Comparison of ENCODE assay signal across 27 cellular contexts in the genomic region with DNA sequence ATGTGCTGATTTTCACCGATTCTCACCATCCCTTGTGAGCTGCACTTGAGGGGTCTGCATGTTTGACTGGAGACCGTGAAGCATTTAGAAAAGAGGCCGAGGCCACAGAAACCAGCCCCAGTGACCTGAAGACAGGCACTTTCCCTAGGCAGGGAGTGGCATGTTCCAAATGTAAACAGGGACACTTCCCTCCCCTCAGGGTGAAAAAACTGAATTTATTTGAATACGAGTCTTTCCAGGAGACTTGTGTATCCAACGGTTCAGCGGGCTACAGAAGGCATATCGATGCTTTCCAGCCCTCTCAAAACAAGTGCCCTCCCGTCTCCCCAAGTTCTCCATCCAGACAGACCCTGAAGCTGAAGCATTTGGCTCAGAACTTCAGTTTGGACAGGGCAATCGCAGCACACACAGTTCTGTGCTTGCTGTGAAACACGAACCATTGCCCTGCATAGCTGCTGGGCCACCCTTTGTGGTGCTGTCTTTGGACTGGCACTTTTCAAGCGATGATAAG.
"Had no signal": no experiment of that assay in that cellular context is flagged by ENCODE, and none has a peak within 500 bp of the region (broad histone marks: within the 10 kb centered on the region; RNA-seq: fewer than 3 reads in every experiment).

No MANE protein-coding gene starts in this region.

- H3K36me3 ChIP-seq: left ventricle myocardium inferior, transverse colon, WERI-Rb-1 had no signal

- H3K27ac ChIP-seq: epithelial cell of prostate, left ventricle myocardium inferior, testis, transverse colon, WERI-Rb-1 had no signal

- H3K4me1 Mint-ChIP-seq: activated CD4-positive, alpha-beta T cell treated with anti-CD3 and anti-CD28 coated beads, Interleukin-2, amount 10 ng/mL, durations not matched to agents 24 days and 14 days; activated naive CD4-positive, alpha-beta T cell treated with anti-CD3 and anti-CD28 coated beads, Interleukin-2, amount 50 U/mL, for 24 hours had no signal

- H3K27me3 ChIP-seq: testis, transverse colon had no signal

- H3K4me3 Mint-ChIP-seq: activated CD4-positive, alpha-beta memory T cell treated with anti-CD3 and anti-CD28 coated beads for 36 hours; activated CD4-positive, alpha-beta T cell treated with anti-CD3 and anti-CD28 coated beads, Interleukin-2, amount 10 ng/mL, durations not matched to agents 24 days and 14 days; activated CD8-positive, alpha-beta memory T cell treated with anti-CD3 and anti-CD28 coated beads, Interleukin-2, amount 10 ng/mL, durations not matched to agents 7 days and 5 days; activated naive CD4-positive, alpha-beta T cell treated with anti-CD3 and anti-CD28 coated beads, Interleukin-2, amount 50 U/mL, for 24 hours; activated naive CD8-positive, alpha-beta T cell treated with anti-CD3 and anti-CD28 coated beads, Interleukin-2, amount 50 U/mL, for 24 hours; central memory CD8-positive, alpha-beta T cell; natural killer cell had no signal

- H3K9me3 ChIP-seq: left ventricle myocardium inferior, testis, transverse colon had no signal

- H3K27me3 Mint-ChIP-seq: activated naive CD4-positive, alpha-beta T cell treated with anti-CD3 and anti-CD28 coated beads, Interleukin-2, amount 50 U/mL, for 24 hours; central memory CD8-positive, alpha-beta T cell had no signal

- DNase-seq: activated CD4-positive, alpha-beta memory T cell treated with anti-CD3 and anti-CD28 coated beads for 36 hours; activated CD4-positive, alpha-beta T cell treated with anti-CD3 and anti-CD28 coated beads, Interleukin-2, amount 10 ng/mL, durations not matched to agents 24 days and 14 days; activated CD4-positive, CD25-positive, alpha-beta regulatory T cell treated with anti-CD3 and anti-CD28 coated beads, Interleukin-2, amount 50 U/mL, for 72 hours; activated CD8-positive, alpha-beta memory T cell treated with anti-CD3 and anti-CD28 coated beads, Interleukin-2, amount 10 ng/mL, durations not matched to agents 7 days and 5 days; activated naive CD8-positive, alpha-beta T cell treated with anti-CD3 and anti-CD28 coated beads, Interleukin-2, amount 50 U/mL, for 24 hours; activated T-cell treated with anti-CD3 and anti-CD28 coated beads, Interleukin-2, amount 50 U/mL, for 48 hours; amygdala; dermis blood vessel endothelial cell; effector CD4-positive, alpha-beta T cell; glutamatergic neuron; islet precursor cell; left ventricle myocardium inferior; mesendoderm; natural killer cell; posterior cingulate gyrus; right cardiac atrium; stimulated activated CD4-positive, alpha-beta T cell treated with anti-CD3 and anti-CD28 coated beads, Interleukin-2, amount 100 ng/mL, for 48 hours; stimulated activated naive CD8-positive, alpha-beta T cell treated with anti-CD3 and anti-CD28 coated beads, Interleukin-15, Interleukin-2, amounts not matched to agents 100 U/mL and 50 U/mL, for 24 hours; T1000; testis; transverse colon; WERI-Rb-1 had no signal

- H3K27ac Mint-ChIP-seq: activated CD4-positive, alpha-beta memory T cell treated with anti-CD3 and anti-CD28 coated beads for 36 hours; activated CD4-positive, alpha-beta T cell treated with anti-CD3 and anti-CD28 coated beads, Interleukin-2, amount 10 ng/mL, durations not matched to agents 24 days and 14 days; activated CD8-positive, alpha-beta memory T cell treated with anti-CD3 and anti-CD28 coated beads, Interleukin-2, amount 10 ng/mL, durations not matched to agents 7 days and 5 days; activated naive CD4-positive, alpha-beta T cell treated with anti-CD3 and anti-CD28 coated beads, Interleukin-2, amount 50 U/mL, for 24 hours; activated naive CD8-positive, alpha-beta T cell treated with anti-CD3 and anti-CD28 coated beads, Interleukin-2, amount 50 U/mL, for 24 hours; activated T-helper 2 cell treated with anti-CD3 and anti-CD28 coated beads, Interferon-gamma antibody, Interleukin-2, Interleukin-4, amounts not matched to agents 10 μg/mL and 5 μg/mL and 100 μg/mL, durations not matched to agents 14 hours and 24 hours and 36 hours; natural killer cell had no signal

- H3K9me3 Mint-ChIP-seq: activated CD4-positive, alpha-beta memory T cell treated with anti-CD3 and anti-CD28 coated beads for 36 hours; activated CD4-positive, alpha-beta T cell treated with anti-CD3 and anti-CD28 coated beads, Interleukin-2, amount 10 ng/mL, durations not matched to agents 24 days and 14 days; activated naive CD4-positive, alpha-beta T cell treated with anti-CD3 and anti-CD28 coated beads, Interleukin-2, amount 50 U/mL, for 24 hours; activated naive CD8-positive, alpha-beta T cell treated with anti-CD3 and anti-CD28 coated beads, Interleukin-2, amount 50 U/mL, for 24 hours; activated T-helper 2 cell treated with anti-CD3 and anti-CD28 coated beads, Interferon-gamma antibody, Interleukin-2, Interleukin-4, amounts not matched to agents 10 μg/mL and 5 μg/mL and 100 μg/mL, durations not matched to agents 14 hours and 24 hours and 36 hours; central memory CD8-positive, alpha-beta T cell; natural killer cell had no signal

- H3K4me1 ChIP-seq: left ventricle myocardium inferior, testis had no signal

- H3K36me3 Mint-ChIP-seq: activated CD4-positive, alpha-beta memory T cell treated with anti-CD3 and anti-CD28 coated beads for 36 hours; activated CD8-positive, alpha-beta memory T cell treated with anti-CD3 and anti-CD28 coated beads, Interleukin-2, amount 10 ng/mL, durations not matched to agents 7 days and 5 days had no signal

- H3K4me3 ChIP-seq: left ventricle myocardium inferior, lung, testis, transverse colon had no signal
